In the genomic region with DNA sequence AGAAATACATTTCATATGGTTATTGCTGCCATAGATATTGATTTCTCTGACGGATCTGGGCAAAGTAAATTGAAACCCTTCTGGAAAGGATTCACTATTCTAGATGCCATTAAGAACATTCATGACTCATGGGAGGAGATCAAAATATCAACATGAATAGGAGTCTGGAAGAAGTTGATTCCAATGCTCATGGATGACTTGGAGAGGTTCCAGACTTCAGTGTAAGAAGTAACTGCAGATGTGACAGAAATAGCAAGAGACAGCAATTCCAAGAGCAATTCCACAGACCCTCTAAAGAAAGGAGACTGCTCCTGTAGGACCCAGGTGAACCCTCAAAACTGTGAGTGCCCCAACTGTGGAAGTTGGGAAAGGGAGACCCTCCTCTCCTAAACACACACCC, we compare ENCODE assay signal across 25 cellular contexts. TPM values are rescaled to one million over a fixed set of nuclear protein-coding genes. Genes with fewer than 3 reads are reported as not detected.
DNase-seq lines count a peak whose midpoint lies in the region; ATAC-seq and TF ChIP-seq lines count a peak whose summit lies in the region.
"Had no signal": no experiment of that assay in that cellular context is flagged by ENCODE, and none has a peak within 500 bp of the region (broad histone marks: within the 10 kb centered on the region; RNA-seq: fewer than 3 reads in every experiment).

No MANE protein-coding gene starts in this region.

- H3K4me1 ChIP-seq in mesenchymal stem cell (ENCODE audit: control insufficient read depth, insufficient read depth, low read depth, low read length) (peaks cover 3% of the 10 kb centered on the region), tibial artery (peaks cover 0 to 16% (median 6%) of the 10 kb centered on the region in 4 donors), BE2C (peaks cover 14% of the 10 kb centered on the region)
- H3K4me1 ChIP-seq: gastrocnemius medialis, sigmoid colon, upper lobe of right lung had no signal

- H2BK5ac ChIP-seq in mesenchymal stem cell (ENCODE audit: low read depth, low read length, poor library complexity, severe bottlenecking): no peak overlapping the region

- peak overlapping the region; percentile 58 for H3K9ac ChIP-seq in mesenchymal stem cell (ENCODE audit: low read length)

- H3K9me3 ChIP-seq in mesenchymal stem cell (ENCODE audit: control insufficient read depth, low read length) (no peaks in the 10 kb centered on the region), tibial artery (no peaks in the 10 kb centered on the region), BE2C (no peaks in the 10 kb centered on the region)
- H3K9me3 ChIP-seq: gastrocnemius medialis, ovary, sigmoid colon, upper lobe of right lung had no signal

- no peak overlapping the region for H3K4me3 ChIP-seq in epithelial cell of esophagus (ENCODE audit: low read length)
- no peak overlapping the region for H3K4me3 ChIP-seq in mesenchymal stem cell (ENCODE audit: insufficient read depth in 1 of 2, low read depth in 1 of 2, low read length in 2 of 2)
- H3K4me3 ChIP-seq in tibial artery: no peak overlapping the region
- no peak overlapping the region for H3K4me3 ChIP-seq in BE2C (ENCODE audit: low read depth, low read length)
- H3K4me3 ChIP-seq: gastrocnemius medialis, ovary, sigmoid colon, upper lobe of right lung had no signal

- H2BK15ac ChIP-seq in mesenchymal stem cell (ENCODE audit: low read depth, poor library complexity, severe bottlenecking): no peak overlapping the region

- no peak overlapping the region for H2BK12ac ChIP-seq in mesenchymal stem cell (ENCODE audit: low read length in 2 of 2)

- no peak overlapping the region for H4K91ac ChIP-seq in mesenchymal stem cell (ENCODE audit: low read length)

- ATAC-seq in GM21526 (IDR thresholded peaks at IDR 0.05; ENCODE audit: low FRiP score, unreplicated experiment): no peak
- ATAC-seq: activated T-cell treated with anti-CD3 and anti-CD28 coated beads, Interleukin-2, amount 50 U/mL, for 4 hours; gastrocnemius medialis; natural killer cell had no signal

- H3K36me3 ChIP-seq in mesenchymal stem cell (ENCODE audit: control insufficient read depth in 1 of 2, insufficient read depth in 2 of 2, low read depth in 1 of 2, low read length in 2 of 2): no peaks in the 10 kb centered on the region
- H3K36me3 ChIP-seq in tibial artery: no peaks in the 10 kb centered on the region
- no peaks in the 10 kb centered on the region for H3K36me3 ChIP-seq in BE2C
- H3K36me3 ChIP-seq: gastrocnemius medialis, ovary, sigmoid colon, upper lobe of right lung had no signal

- H3K27me3 ChIP-seq in mesenchymal stem cell (ENCODE audit: control insufficient read depth in 1 of 2, insufficient read depth in 1 of 2, low read length in 2 of 2) (peaks cover 0 to 4% of the 10 kb centered on the region in 2 experiments), tibial artery (no peaks in the 10 kb centered on the region), BE2C (no peaks in the 10 kb centered on the region)
- H3K27me3 ChIP-seq: gastrocnemius medialis, ovary, sigmoid colon, upper lobe of right lung had no signal

- no peak overlapping the region for H3K4me2 ChIP-seq in mesenchymal stem cell (ENCODE audit: low read length, poor library complexity, severe bottlenecking)

- TF ChIP-seq CTCF in epithelial cell of esophagus (IDR thresholded peaks at IDR 0.05; ENCODE audit: insufficient read depth, low read depth, low read length, missing control alignments) (no peak), tibial artery (IDR thresholded peaks at IDR 0.05) (no peak), BE2C (IDR thresholded peaks at IDR 0.05; ENCODE audit: low read depth, low read length) (no peak)

- no peak overlapping the region for H2AK5ac ChIP-seq in mesenchymal stem cell (ENCODE audit: low read length, severe bottlenecking)

- no peak overlapping the region for H2AFZ ChIP-seq in mesenchymal stem cell (ENCODE audit: low read depth, low read length)

- no peak overlapping the region for H3K23ac ChIP-seq in mesenchymal stem cell (ENCODE audit: low read length in 2 of 2)

- intact Hi-C loops in tibial artery (cut with DNase I; ENCODE audit: low total_unique reads): no loop called here

- H4K8ac ChIP-seq in mesenchymal stem cell (ENCODE audit: low read length): peak overlapping the region; percentile 66

- no peak overlapping the region for H3K4ac ChIP-seq in mesenchymal stem cell (ENCODE audit: low read depth in 1 of 2, low read length in 2 of 2)

- H3K14ac ChIP-seq in mesenchymal stem cell (ENCODE audit: low read length in 2 of 2): no peak overlapping the region

- peak overlapping the region in 1 of 2 experiments; percentile 51 for H3K18ac ChIP-seq in mesenchymal stem cell (ENCODE audit: low read depth in 1 of 2, low read length in 2 of 2)

- DNase-seq in RPMI7951 (ENCODE audit: low read depth) (peak; percentile 51), epithelial cell of esophagus (ENCODE audit: low read depth) (peak; percentile 20), mesenchymal stem cell (peak; percentile 34), tibial artery (no peak), BE2C (no peak)
- DNase-seq in stimulated activated CD4-positive, alpha-beta T cell treated with anti-CD3 and anti-CD28 coated beads, Interleukin-4, amount 100 ng/mL, for 24 hours: no peak
- DNase-seq: activated CD4-positive, alpha-beta T cell treated with anti-CD3 and anti-CD28 coated beads for 1 hour; activated CD8-positive, alpha-beta memory T cell treated with anti-CD3 and anti-CD28 coated beads for 24 hours; activated naive CD4-positive, alpha-beta T cell treated with anti-CD3 and anti-CD28 coated beads for 36 hours; activated T-cell treated with anti-CD3 and anti-CD28 coated beads, Interleukin-2, amount 50 U/mL, for 4 hours; cerebellar nuclear complex; effector memory CD4-positive, alpha-beta T cell; gastrocnemius medialis; natural killer cell; NCI-H1417 treated with DMSO at 0.1 percent for 48 hours; NCI-H524 treated with DMSO at 0.1 percent for 48 hours; sigmoid colon; stimulated activated CD4-positive, alpha-beta T cell treated with anti-CD3 and anti-CD28 coated beads, Interleukin-1b, Interleukin-23, amount 100 ng/mL, for 48 hours; stimulated activated naive CD4-positive, alpha-beta T cell; upper lobe of right lung had no signal

- H3K79me1 ChIP-seq in mesenchymal stem cell (replicated peaks; ENCODE audit: low read length, poor library complexity, severe bottlenecking): no peaks in the 10 kb centered on the region

- no peak overlapping the region for H2BK120ac ChIP-seq in mesenchymal stem cell (ENCODE audit: low read depth, low read length)

- H3K27ac ChIP-seq in mesenchymal stem cell (ENCODE audit: low read length, poor library complexity, severe bottlenecking) (no peak overlapping the region), tibial artery (peak overlapping the region; percentile 55 to 69)
- H3K27ac ChIP-seq: gastrocnemius medialis, ovary, sigmoid colon, upper lobe of right lung had no signal

- WGBS in mesenchymal stem cell: 100% methylated on average over 1 of the region's 1 CpG

RNA-seq across cellular contexts. Expression of a gene that starts 30.9 kb away (rescaled TPM):
- 16.2 and 18.5 TPM in 2 replicates for total RNA-seq in RPMI7951 (2014; rRNA removed; shearing (Covaris generic))
- polyA plus RNA-seq in mesenchymal stem cell (2013, experiment 1 of 2): 51.9 TPM
- 53.8 TPM for polyA plus RNA-seq in mesenchymal stem cell (2013, experiment 2 of 2)
- polyA plus RNA-seq in BE2C (2012; ENCODE audit: insufficient read depth, insufficient read length, low read depth): 6.0 TPM

RNA-seq across cellular contexts. Expression of a gene that starts 31.2 kb away (rescaled TPM):
- not detected in 2 replicates for total RNA-seq in RPMI7951 (2014; rRNA removed; shearing (Covaris generic))
- polyA plus RNA-seq in mesenchymal stem cell (2013, experiment 1 of 2): not detected
- not detected for polyA plus RNA-seq in mesenchymal stem cell (2013, experiment 2 of 2)
- polyA plus RNA-seq in BE2C (2012; ENCODE audit: insufficient read depth, insufficient read length, low read depth): not detected
- total RNA-seq: activated naive CD4-positive, alpha-beta T cell treated with anti-CD3 and anti-CD28 coated beads for 36 hours; activated T-cell treated with anti-CD3 and anti-CD28 coated beads, Interleukin-2, amount 50 U/mL, for 4 hours; gastrocnemius medialis; HFFc6; kidney epithelial cell; lung microvascular endothelial cell; natural killer cell; ovary; sigmoid colon; upper lobe of right lung had no signal
- polyA plus RNA-seq: ovary had no signal

Comparison
In these comparisons a context has a peak if more than half of its experiments do, and no peak if none do; other contexts are left out.
1. DNase-seq: peak in RPMI7951 (single experiment), epithelial cell of esophagus (single experiment) and mesenchymal stem cell (single experiment); none in tibial artery (0 of 2), BE2C (single experiment) and stimulated activated CD4-positive, alpha-beta T cell treated with anti-CD3 and anti-CD28 coated beads, Interleukin-4, amount 100 ng/mL, for 24 hours (single experiment).